In genomic region chr15:37035349-37035748, GRCh38 we compare ENCODE assay signal across 14 cellular contexts.
DNase-seq lines count a peak whose midpoint lies in the region; ATAC-seq and TF ChIP-seq lines count a peak whose summit lies in the region.
"Had no signal": no experiment of that assay in that cellular context is flagged by ENCODE, and none has a peak within 500 bp of the region (broad histone marks: within the 10 kb centered on the region; RNA-seq: fewer than 3 reads in every experiment).

No MANE protein-coding gene starts in this region.

- H3K79me2 ChIP-seq in DOHH2 (ENCODE audit: control insufficient read depth, low read length) = no peaks in the 10 kb centered on the region
- H3K79me2 ChIP-seq in MM.1S (ENCODE audit: low read length) = no peaks in the 10 kb centered on the region
- H3K79me2 ChIP-seq in neural cell (replicated peaks; ENCODE audit: insufficient read depth, low read length) = peaks cover 89% of the 10 kb centered on the region

- ATAC-seq in foreskin keratinocyte (no peak), GM19463 (IDR thresholded peaks at IDR 0.05; ENCODE audit: unreplicated experiment) (no peak), HG03095 (IDR thresholded peaks at IDR 0.05; ENCODE audit: unreplicated experiment) (no peak)
- ATAC-seq: sciatic nerve had no signal

- H3K27me3 ChIP-seq in DOHH2 (ENCODE audit: control insufficient read depth, low read length) (no peaks in the 10 kb centered on the region), MM.1S (replicated peaks; ENCODE audit: insufficient read depth, low read length) (no peaks in the 10 kb centered on the region), neural cell (ENCODE audit: insufficient read depth, low read depth, low read length) (no peaks in the 10 kb centered on the region), foreskin keratinocyte (no peaks in the 10 kb centered on the region)

- TF ChIP-seq EP300 in neural cell (conservative IDR thresholded peaks at IDR 0.05; ENCODE audit: poor library complexity, severe bottlenecking) = no peak

- H3K9me2 ChIP-seq in DOHH2 (replicated peaks; ENCODE audit: control insufficient read depth, low read length) (no peaks in the 10 kb centered on the region), MM.1S (replicated peaks; ENCODE audit: insufficient read depth, low read length) (no peaks in the 10 kb centered on the region), neural cell (ENCODE audit: insufficient read depth, low read length) (no peaks in the 10 kb centered on the region)

- H3K9me3 ChIP-seq in DOHH2 (ENCODE audit: control insufficient read depth, insufficient read depth, low read length) (no peaks in the 10 kb centered on the region), MM.1S (replicated peaks; ENCODE audit: insufficient read depth, low read length) (no peaks in the 10 kb centered on the region), neural cell (ENCODE audit: low read length) (no peaks in the 10 kb centered on the region)

- no peak for TF ChIP-seq RAD21 in neural cell (conservative IDR thresholded peaks at IDR 0.05)

- H4K20me1 ChIP-seq in DOHH2 (ENCODE audit: control insufficient read depth, insufficient read depth, low read depth, low read length) = no peaks in the 10 kb centered on the region
- no peaks in the 10 kb centered on the region for H4K20me1 ChIP-seq in MM.1S (ENCODE audit: insufficient read depth, low read length)
- H4K20me1 ChIP-seq in neural cell (ENCODE audit: insufficient read depth) = peaks cover 100% of the 10 kb centered on the region

- H3K4me1 ChIP-seq in DOHH2 (ENCODE audit: control insufficient read depth, low read length) (peaks cover 22% of the 10 kb centered on the region), MM.1S (ENCODE audit: low read length) (peaks cover 26% of the 10 kb centered on the region), foreskin keratinocyte (no peaks in the 10 kb centered on the region)

- H2AFZ ChIP-seq in MM.1S (ENCODE audit: low read length) = peak overlapping the region; percentile 84
- no peak overlapping the region for H2AFZ ChIP-seq in neural cell (ENCODE audit: low read depth, low read length)

- TF ChIP-seq CTCF in DOHH2 (IDR thresholded peaks at IDR 0.05; ENCODE audit: low read depth, low read length, poor library complexity, severe bottlenecking) = no peak
- TF ChIP-seq CTCF in MM.1S (IDR thresholded peaks at IDR 0.05; ENCODE audit: low read length) = no peak
- TF ChIP-seq CTCF in neural cell (IDR thresholded peaks at IDR 0.05; ENCODE audit: poor library complexity, severe bottlenecking) = no peak
- TF ChIP-seq CTCF in foreskin keratinocyte (conservative IDR thresholded peaks at IDR 0.05) = no peak

- H3F3A ChIP-seq in DOHH2 (ENCODE audit: control insufficient read depth, insufficient read depth) (no peaks in the 10 kb centered on the region), MM.1S (ENCODE audit: insufficient read depth, low read length) (peaks cover 14% of the 10 kb centered on the region; the same call in 1 of the 2 replicates), neural cell (ENCODE audit: insufficient read depth, low read length, poor library complexity, severe bottlenecking) (peaks cover 6% of the 10 kb centered on the region)

- DNase-seq in MM.1S (no peak), caudate nucleus (lab: John Stamatoyannopoulos, UW) (no peak), foreskin keratinocyte (no peak), NCI-H446 treated with DMSO at 0.1 percent for 48 hours (lab: John Stamatoyannopoulos, UW) (no peak)
- DNase-seq: activated CD8-positive, alpha-beta memory T cell treated with anti-CD3 and anti-CD28 coated beads, Interleukin-2, amount 50 U/mL, for 48 hours; Calu3; NCI-H1092 treated with DMSO at 0.1 percent for 48 hours; stimulated activated CD4-positive, alpha-beta T cell treated with anti-CD3 and anti-CD28 coated beads, Interleukin-4, amount 100 ng/mL, for 24 hours; stimulated activated CD8-positive, alpha-beta memory T cell treated with anti-CD3 and anti-CD28 coated beads, Interleukin-4, amount 100 ng/mL, for 48 hours had no signal

- peak overlapping the region; percentile 45; the same call in 1 of the 2 replicates for H3K9ac ChIP-seq in MM.1S (ENCODE audit: low read length)
- no peak overlapping the region for H3K9ac ChIP-seq in neural cell (ENCODE audit: low read length)

- no peak overlapping the region for H3K4me3 ChIP-seq in DOHH2 (ENCODE audit: low read length)
- H3K4me3 ChIP-seq in MM.1S (ENCODE audit: low read length) = peak overlapping the region; percentile 48
- peak overlapping the region; percentile 41 for H3K4me3 ChIP-seq in neural cell (ENCODE audit: low read length)

- H3K4me2 ChIP-seq in DOHH2 (ENCODE audit: low read length) = peak overlapping the region; percentile 33
- peak overlapping the region; percentile 72 for H3K4me2 ChIP-seq in MM.1S (ENCODE audit: low read depth, low read length)
- no peak overlapping the region for H3K4me2 ChIP-seq in neural cell (ENCODE audit: low read length)

- peak overlapping the region; percentile 25; the same call in 1 of the 2 replicates for H3K27ac ChIP-seq in DOHH2 (ENCODE audit: low read depth, low read length)
- peak overlapping the region; percentile 83 for H3K27ac ChIP-seq in MM.1S (ENCODE audit: low read length)
- peak overlapping the region; percentile 54 for H3K27ac ChIP-seq in caudate nucleus (ENCODE audit: low read depth, low read length)
- H3K27ac ChIP-seq in neural cell (ENCODE audit: low read length) = no peak overlapping the region
- H3K27ac ChIP-seq in foreskin keratinocyte = no peak overlapping the region

- H3K36me3 ChIP-seq in DOHH2 (ENCODE audit: control insufficient read depth, low read length) (peaks cover 55% of the 10 kb centered on the region), MM.1S (replicated peaks; ENCODE audit: insufficient read depth, low read length) (no peaks in the 10 kb centered on the region), neural cell (ENCODE audit: insufficient read depth, low read length) (peaks cover 33% of the 10 kb centered on the region)

TF ChIP-seq in neural cell, 6 proteins besides CTCF, POLR2A, EP300 and RAD21:
- no peak for TF ChIP-seq SMC3 (conservative IDR thresholded peaks at IDR 0.05; ENCODE audit: poor library complexity)
- TF ChIP-seq EZH2 (IDR thresholded peaks at IDR 0.05; ENCODE audit: borderline replicate concordance, insufficient read depth, low read length, poor library complexity, severe bottlenecking) = no peak
- TF ChIP-seq TAF1 (IDR thresholded peaks at IDR 0.05; ENCODE audit: low read depth) = no peak
- TF ChIP-seq REST (IDR thresholded peaks at IDR 0.05; ENCODE audit: borderline replicate concordance) = no peak

Comparison
In these comparisons a context has a peak if more than half of its experiments do, and no peak if none do; other contexts are left out.
1. H3K27ac ChIP-seq: peak in DOHH2 (single experiment), MM.1S (single experiment) and caudate nucleus (single experiment); none in neural cell (single experiment) and foreskin keratinocyte (single experiment).